Comparison of ENCODE assay signal across 9 cellular contexts in genomic region chr3:184568591-184568917, GRCh38. TPM values are rescaled to one million over a fixed set of nuclear protein-coding genes. Genes with fewer than 3 reads are reported as not detected.
DNase-seq lines count a peak whose midpoint lies in the region; ATAC-seq and TF ChIP-seq lines count a peak whose summit lies in the region.
"Had no signal": no experiment of that assay in that cellular context is flagged by ENCODE, and none has a peak within 500 bp of the region (broad histone marks: within the 10 kb centered on the region; RNA-seq: fewer than 3 reads in every experiment).

No MANE protein-coding gene starts in this region.

- peak overlapping the region; percentile 58 to 70 for H3K27ac ChIP-seq in ascending aorta

- H3K4me2 ChIP-seq in skeletal muscle satellite cell (ENCODE audit: low read length): peak overlapping the region; percentile 96

- intact Hi-C loops in ascending aorta (cut with DNase I): loop anchor here (2.0 kb wide), 1 partner anchor 14 kb away; no protein-coding TSS in a partner anchor

- DNase-seq in HAP-1 (ENCODE audit: low spot score in 2 of 2): no peak
- no peak for DNase-seq in ascending aorta (ENCODE audit: low spot score in 2 of 2)
- DNase-seq in NAMALWA (ENCODE audit: low spot score): no peak
- DNase-seq: stimulated activated naive B cell treated with anti-CD40 and anti-IgM and Interleukin-4, amounts not matched to agents 10 μg/mL and 1 μg/mL and 100 μg/mL, for 72 hours had no signal

- H3K4me1 ChIP-seq in HAP-1 (peaks cover 52% of the 10 kb centered on the region), ascending aorta (peaks cover 0 to 10% of the 10 kb centered on the region in 2 donors), skeletal muscle satellite cell (ENCODE audit: control insufficient read depth, insufficient read depth, low read length) (peaks cover 36% of the 10 kb centered on the region)

- H3K36me3 ChIP-seq in HAP-1 (replicated peaks) (peaks cover 3% of the 10 kb centered on the region; the same call in 1 of the 2 replicates), ascending aorta (no peaks in the 10 kb centered on the region), skeletal muscle satellite cell (ENCODE audit: insufficient read depth, low read length) (no peaks in the 10 kb centered on the region)

- H3K9me3 ChIP-seq in HAP-1: no peaks in the 10 kb centered on the region
- H3K9me3 ChIP-seq in ascending aorta: no peaks in the 10 kb centered on the region
- H3K9me3 ChIP-seq in skeletal muscle satellite cell (replicated peaks; ENCODE audit: low read length): no peaks in the 10 kb centered on the region

- no peak for TF ChIP-seq CTCF in ascending aorta (IDR thresholded peaks at IDR 0.05)

- H3K9ac ChIP-seq in skeletal muscle satellite cell (ENCODE audit: low read depth, low read length): peak overlapping the region; percentile 85

- H3K27me3 ChIP-seq in HAP-1 (ENCODE audit: low read depth): no peaks in the 10 kb centered on the region
- H3K27me3 ChIP-seq in ascending aorta: no peaks in the 10 kb centered on the region
- H3K27me3 ChIP-seq in skeletal muscle satellite cell (ENCODE audit: control insufficient read depth, insufficient read depth, low read length): no peaks in the 10 kb centered on the region

- no peak for ATAC-seq in HG03439 (IDR thresholded peaks at IDR 0.05; ENCODE audit: unreplicated experiment)
- ATAC-seq in HG03196 (IDR thresholded peaks at IDR 0.05; ENCODE audit: unreplicated experiment): no peak
- ATAC-seq in GM18858 (IDR thresholded peaks at IDR 0.05; ENCODE audit: unreplicated experiment): no peak

- in situ Hi-C loops in HAP-1 (cut with MboI; ENCODE audit: low sequenced_read_pairs): no loop called here

- H3K4me3 ChIP-seq in HAP-1 (peak overlapping the region; percentile 30), ascending aorta (peak overlapping the region; percentile 44 to 77), iPS-11a (ENCODE audit: low read depth, low read length) (peak overlapping the region; percentile 27), skeletal muscle satellite cell (ENCODE audit: low read length) (peak overlapping the region; percentile 75)

RNA-seq across cellular contexts. Expression of gene EPHB3, which starts 7.0 kb away (rescaled TPM):
- total RNA-seq in ascending aorta: 1.2 TPM
- total RNA-seq in skeletal muscle satellite cell (2012; rRNA removed): 0.51 and 1.5 TPM in 2 replicates
